In genomic region chr11:107009190-107009589, GRCh38 we compare ENCODE assay signal across 2 cellular contexts.
TF ChIP-seq lines count a peak whose summit lies in the region.

No MANE protein-coding gene starts in this region.

TF ChIP-seq in SK-N-SH, 30 proteins besides CTCF, POLR2A, EP300 and RAD21 (continued from another document):
- TF ChIP-seq, protein P1, sequence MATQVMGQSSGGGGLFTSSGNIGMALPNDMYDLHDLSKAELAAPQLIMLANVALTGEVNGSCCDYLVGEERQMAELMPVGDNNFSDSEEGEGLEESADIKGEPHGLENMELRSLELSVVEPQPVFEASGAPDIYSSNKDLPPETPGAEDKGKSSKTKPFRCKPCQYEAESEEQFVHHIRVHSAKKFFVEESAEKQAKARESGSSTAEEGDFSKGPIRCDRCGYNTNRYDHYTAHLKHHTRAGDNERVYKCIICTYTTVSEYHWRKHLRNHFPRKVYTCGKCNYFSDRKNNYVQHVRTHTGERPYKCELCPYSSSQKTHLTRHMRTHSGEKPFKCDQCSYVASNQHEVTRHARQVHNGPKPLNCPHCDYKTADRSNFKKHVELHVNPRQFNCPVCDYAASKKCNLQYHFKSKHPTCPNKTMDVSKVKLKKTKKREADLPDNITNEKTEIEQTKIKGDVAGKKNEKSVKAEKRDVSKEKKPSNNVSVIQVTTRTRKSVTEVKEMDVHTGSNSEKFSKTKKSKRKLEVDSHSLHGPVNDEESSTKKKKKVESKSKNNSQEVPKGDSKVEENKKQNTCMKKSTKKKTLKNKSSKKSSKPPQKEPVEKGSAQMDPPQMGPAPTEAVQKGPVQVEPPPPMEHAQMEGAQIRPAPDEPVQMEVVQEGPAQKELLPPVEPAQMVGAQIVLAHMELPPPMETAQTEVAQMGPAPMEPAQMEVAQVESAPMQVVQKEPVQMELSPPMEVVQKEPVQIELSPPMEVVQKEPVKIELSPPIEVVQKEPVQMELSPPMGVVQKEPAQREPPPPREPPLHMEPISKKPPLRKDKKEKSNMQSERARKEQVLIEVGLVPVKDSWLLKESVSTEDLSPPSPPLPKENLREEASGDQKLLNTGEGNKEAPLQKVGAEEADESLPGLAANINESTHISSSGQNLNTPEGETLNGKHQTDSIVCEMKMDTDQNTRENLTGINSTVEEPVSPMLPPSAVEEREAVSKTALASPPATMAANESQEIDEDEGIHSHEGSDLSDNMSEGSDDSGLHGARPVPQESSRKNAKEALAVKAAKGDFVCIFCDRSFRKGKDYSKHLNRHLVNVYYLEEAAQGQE (IDR thresholded peaks at IDR 0.05; ENCODE audit: low read depth, low read length), result no peak
- no peak for TF ChIP-seq EZH2phosphoT487 (IDR thresholded peaks at IDR 0.05; ENCODE audit: borderline replicate concordance, low read depth)

TF ChIP-seq in SK-N-SH treated with all-trans-retinoic acid at 6 μM for 48 hours, 23 proteins besides CTCF, POLR2A, EP300 and RAD21 (continued from another document):
- TF ChIP-seq, protein P2, sequence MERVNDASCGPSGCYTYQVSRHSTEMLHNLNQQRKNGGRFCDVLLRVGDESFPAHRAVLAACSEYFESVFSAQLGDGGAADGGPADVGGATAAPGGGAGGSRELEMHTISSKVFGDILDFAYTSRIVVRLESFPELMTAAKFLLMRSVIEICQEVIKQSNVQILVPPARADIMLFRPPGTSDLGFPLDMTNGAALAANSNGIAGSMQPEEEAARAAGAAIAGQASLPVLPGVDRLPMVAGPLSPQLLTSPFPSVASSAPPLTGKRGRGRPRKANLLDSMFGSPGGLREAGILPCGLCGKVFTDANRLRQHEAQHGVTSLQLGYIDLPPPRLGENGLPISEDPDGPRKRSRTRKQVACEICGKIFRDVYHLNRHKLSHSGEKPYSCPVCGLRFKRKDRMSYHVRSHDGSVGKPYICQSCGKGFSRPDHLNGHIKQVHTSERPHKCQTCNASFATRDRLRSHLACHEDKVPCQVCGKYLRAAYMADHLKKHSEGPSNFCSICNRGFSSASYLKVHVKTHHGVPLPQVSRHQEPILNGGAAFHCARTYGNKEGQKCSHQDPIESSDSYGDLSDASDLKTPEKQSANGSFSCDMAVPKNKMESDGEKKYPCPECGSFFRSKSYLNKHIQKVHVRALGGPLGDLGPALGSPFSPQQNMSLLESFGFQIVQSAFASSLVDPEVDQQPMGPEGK (CRISPR knock-in tag; IDR thresholded peaks at IDR 0.05; ENCODE audit: borderline replicate concordance), result no peak
- TF ChIP-seq PPARA (CRISPR knock-in tag; IDR thresholded peaks at IDR 0.05; ENCODE audit: borderline replicate concordance) (no peak), ZFP3 (CRISPR knock-in tag; IDR thresholded peaks at IDR 0.05) (no peak), ESRRG (CRISPR knock-in tag; IDR thresholded peaks at IDR 0.05) (no peak), ISL1 (CRISPR knock-in tag; IDR thresholded peaks at IDR 0.05) (no peak), ZNF8 (CRISPR knock-in tag; IDR thresholded peaks at IDR 0.05) (no peak), GLIS3 (CRISPR knock-in tag; IDR thresholded peaks at IDR 0.05) (no peak), TOX (CRISPR knock-in tag; IDR thresholded peaks at IDR 0.05; ENCODE audit: borderline replicate concordance) (no peak), CREB5 (CRISPR knock-in tag; IDR thresholded peaks at IDR 0.05; ENCODE audit: low read depth) (no peak), OSR1 (CRISPR knock-in tag; IDR thresholded peaks at IDR 0.05) (no peak), CSDC2 (CRISPR knock-in tag; IDR thresholded peaks at IDR 0.05) (no peak), BACH2 (CRISPR knock-in tag; IDR thresholded peaks at IDR 0.05; ENCODE audit: borderline replicate concordance) (no peak), ZC3H10 (CRISPR knock-in tag; IDR thresholded peaks at IDR 0.05) (no peak)
